12 cellular contexts compared by ENCODE assay signal in genomic region chr2:113980946-113981345, GRCh38.
DNase-seq lines count a peak whose midpoint lies in the region; TF ChIP-seq lines count a peak whose summit lies in the region.
"Had no signal": no experiment of that assay in that cellular context is flagged by ENCODE, and none has a peak within 500 bp of the region (broad histone marks: within the 10 kb centered on the region; RNA-seq: fewer than 3 reads in every experiment).

No MANE protein-coding gene starts in this region.

- TF ChIP-seq CTCF in fibroblast of pulmonary artery (IDR thresholded peaks at IDR 0.05; ENCODE audit: low read length, missing control alignments) (no peak), Peyer's patch (IDR thresholded peaks at IDR 0.05) (no peak)

- no peaks in the 10 kb centered on the region for H3K27me3 ChIP-seq in Peyer's patch

- H3K9me3 ChIP-seq in Peyer's patch: peaks cover 0 to 7% (median 2%) of the 10 kb centered on the region in 4 donors

- H3K4me3 ChIP-seq in fibroblast of pulmonary artery (replicated peaks; ENCODE audit: low read depth, low read length) (no peak overlapping the region), Peyer's patch (no peak overlapping the region)

- no peak for TF ChIP-seq POLR2A in Peyer's patch (IDR thresholded peaks at IDR 0.05)

- no peaks in the 10 kb centered on the region for H3K36me3 ChIP-seq in Peyer's patch

- DNase-seq in DMS 273 (lab: John Stamatoyannopoulos, UW; ENCODE audit: unreplicated experiment) (peak; percentile 39), DMS 273 treated with DMSO at 0.1 percent for 48 hours (lab: John Stamatoyannopoulos, UW) (no peak), RPMI7951 (ENCODE audit: low read depth) (peak; percentile 90), fibroblast of pulmonary artery (ENCODE audit: low read depth) (peak; percentile 84), pulmonary artery endothelial cell (ENCODE audit: low read depth, low spot score) (peak; percentile 44), HCEC 1CT (no peak), Peyer's patch (no peak), NCI-H510A (lab: John Stamatoyannopoulos, UW) (no peak)
- DNase-seq: activated CD4-positive, alpha-beta memory T cell treated with anti-CD3 and anti-CD28 coated beads for 36 hours; NCI-H187; SHP77 treated with DMSO at 0.1 percent for 48 hours had no signal

- no peak overlapping the region for H3K27ac ChIP-seq in Peyer's patch
- H3K27ac ChIP-seq: 22Rv1 had no signal

- no peaks in the 10 kb centered on the region for H3K4me1 ChIP-seq in Peyer's patch

Comparison
In these comparisons a context has a peak if more than half of its experiments do, and no peak if none do; other contexts are left out.
1. DNase-seq: peak in DMS 273 (single experiment), RPMI7951 (single experiment), fibroblast of pulmonary artery (single experiment) and pulmonary artery endothelial cell (single experiment); none in DMS 273 treated with DMSO at 0.1 percent for 48 hours (single experiment), HCEC 1CT (single experiment), Peyer's patch (0 of 3) and NCI-H510A (single experiment).